In genomic region chr10:77844713-77845454, GRCh38 we compare ENCODE assay signal across 10 cellular contexts.
DNase-seq lines count a peak whose midpoint lies in the region; ATAC-seq and TF ChIP-seq lines count a peak whose summit lies in the region.
"Had no signal": no experiment of that assay in that cellular context is flagged by ENCODE, and none has a peak within 500 bp of the region (broad histone marks: within the 10 kb centered on the region; RNA-seq: fewer than 3 reads in every experiment).

No MANE protein-coding gene starts in this region.

- H3K27ac ChIP-seq in colonic mucosa (peak overlapping the region; percentile 78), muscle layer of colon (ENCODE audit: low read depth, low read length) (peak overlapping the region; percentile 91)
- no peak overlapping the region for H3K27ac ChIP-seq in effector memory CD4-positive, alpha-beta T cell (ENCODE audit: insufficient read depth, low read length, poor library complexity, severe bottlenecking)
- H3K27ac ChIP-seq: heart right ventricle had no signal

- TF ChIP-seq CTCF in AG10803 (conservative IDR thresholded peaks at IDR 0.05; ENCODE audit: low read length) = no peak
- TF ChIP-seq CTCF in colonic mucosa (IDR thresholded peaks at IDR 0.05) = no peak

- peaks cover 26% of the 10 kb centered on the region for H3K4me1 ChIP-seq in colonic mucosa
- peaks cover 45% of the 10 kb centered on the region for H3K4me1 ChIP-seq in muscle layer of colon (ENCODE audit: insufficient read depth, low read length)
- peaks cover 3% of the 10 kb centered on the region for H3K4me1 ChIP-seq in effector memory CD4-positive, alpha-beta T cell (ENCODE audit: control insufficient read depth, insufficient read depth, low read length, poor library complexity, severe bottlenecking)

- H3K36me3 ChIP-seq in colonic mucosa (no peaks in the 10 kb centered on the region), muscle layer of colon (ENCODE audit: insufficient read depth, low read length) (peaks cover 44% of the 10 kb centered on the region)
- no peaks in the 10 kb centered on the region for H3K36me3 ChIP-seq in effector memory CD4-positive, alpha-beta T cell (ENCODE audit: control insufficient read depth, insufficient read depth, low read length)

- ATAC-seq in HG03460 (IDR thresholded peaks at IDR 0.05; ENCODE audit: unreplicated experiment) = no peak

- H3K27me3 ChIP-seq in colonic mucosa (no peaks in the 10 kb centered on the region), muscle layer of colon (ENCODE audit: control insufficient read depth in 1 of 2, insufficient read depth in 2 of 2, low read length in 2 of 2) (no peaks in the 10 kb centered on the region)
- no peaks in the 10 kb centered on the region for H3K27me3 ChIP-seq in effector memory CD4-positive, alpha-beta T cell (replicated peaks; ENCODE audit: control insufficient read depth, insufficient read depth, low read length, poor library complexity, severe bottlenecking)
- H3K27me3 ChIP-seq: heart right ventricle had no signal

- H3K4me3 ChIP-seq in AG10803 (ENCODE audit: low read length) (no peak overlapping the region), colonic mucosa (no peak overlapping the region), muscle layer of colon (ENCODE audit: low read depth in 1 of 2, low read length in 2 of 2) (no peak overlapping the region)
- no peak overlapping the region for H3K4me3 ChIP-seq in effector memory CD4-positive, alpha-beta T cell (ENCODE audit: insufficient read depth, low read depth, low read length, poor library complexity, severe bottlenecking)
- H3K4me3 ChIP-seq: heart right ventricle had no signal

- H3K9me3 ChIP-seq in colonic mucosa (no peaks in the 10 kb centered on the region), muscle layer of colon (ENCODE audit: low read length) (no peaks in the 10 kb centered on the region)
- no peaks in the 10 kb centered on the region for H3K9me3 ChIP-seq in effector memory CD4-positive, alpha-beta T cell (ENCODE audit: control insufficient read depth, low read length)
- H3K9me3 ChIP-seq: heart right ventricle had no signal

- peak overlapping the region; percentile 39 to 67 for H3K9ac ChIP-seq in colonic mucosa (ENCODE audit: low read depth in 2 of 2, low read length in 2 of 2)
- H3K9ac ChIP-seq in muscle layer of colon (ENCODE audit: low read length) = peak overlapping the region; percentile 48

- DNase-seq in AG10803 (ENCODE audit: low read depth) (peak; percentile 79), LHCN-M2 (ENCODE audit: low read depth) (peak; percentile 86), colonic mucosa (peak; percentile 72), NCI-H510A treated with DMSO at 0.1 percent for 48 hours (lab: John Stamatoyannopoulos, UW) (no peak)
- DNase-seq in effector memory CD4-positive, alpha-beta T cell = no peak
- no peak for DNase-seq in stimulated activated naive CD4-positive, alpha-beta T cell treated with Interleukin-2 at 50 U/mL for 16 hours (lab: John Stamatoyannopoulos, UW)
- DNase-seq: heart right ventricle, NCI-H2227 treated with DMSO at 0.1 percent for 48 hours had no signal

- intact Hi-C loops in colonic mucosa (cut with DNase I) = loop anchor here (5.0 to 10.0 kb wide), 3 partner anchors 82 to 182 kb away; partner anchors contain the start of genes DLG5 and POLR3A

Comparison
In these comparisons a context has a peak if more than half of its experiments do, and no peak if none do; other contexts are left out.
1. DNase-seq: peak in AG10803 (single experiment), LHCN-M2 (single experiment) and colonic mucosa (single experiment); none in NCI-H510A treated with DMSO at 0.1 percent for 48 hours (single experiment), effector memory CD4-positive, alpha-beta T cell (0 of 3) and stimulated activated naive CD4-positive, alpha-beta T cell treated with Interleukin-2 at 50 U/mL for 16 hours (single experiment).